In genomic region chr1:27300341-27301051, GRCh38 we compare ENCODE assay signal across 8 cellular contexts. TPM values are rescaled to one million over a fixed set of nuclear protein-coding genes. Genes with fewer than 3 reads are reported as not detected.
DNase-seq lines count a peak whose midpoint lies in the region; ATAC-seq and TF ChIP-seq lines count a peak whose summit lies in the region.

No MANE protein-coding gene starts in this region.

- intact Hi-C loops in Calu3 (cut with micrococcal nuclease; ENCODE audit: unreplicated experiment) = no loop called here

- DNase-seq in Calu3 (peak; percentile 76), NCI-H82 treated with DMSO at 0.1 percent for 48 hours (lab: John Stamatoyannopoulos, UW; ENCODE audit: unreplicated experiment) (peak; percentile 84), ecto neural progenitor cell (ENCODE audit: low spot score) (peak; percentile 85), medulla oblongata (ENCODE audit: extremely low spot score) (peak; percentile 95)
- peak; percentile 79 for DNase-seq in activated CD8-positive, alpha-beta T cell treated with anti-CD3 and anti-CD28 coated beads, Interleukin-2, amount 10 ng/mL, durations not matched to agents 7 days and 5 days
- DNase-seq in stimulated activated CD4-positive, alpha-beta T cell treated with anti-CD3 and anti-CD28 coated beads, TNF-alpha, amount 100 ng/mL, for 24 hours (ENCODE audit: low read depth in 3 of 3) = peak; percentile 56 to 68 (median 60)

- no peak overlapping the region for H3K27ac Mint-ChIP-seq in Calu3 (ENCODE audit: unreplicated experiment)
- H3K27ac Mint-ChIP-seq in activated CD8-positive, alpha-beta T cell treated with anti-CD3 and anti-CD28 coated beads, Interleukin-2, amount 10 ng/mL, durations not matched to agents 7 days and 5 days = no peak overlapping the region

- ATAC-seq in HG03442 (IDR thresholded peaks at IDR 0.05; ENCODE audit: unreplicated experiment) (peak; percentile 58), GM21390 (IDR thresholded peaks at IDR 0.05; ENCODE audit: unreplicated experiment) (no peak)
- ATAC-seq in activated CD8-positive, alpha-beta T cell treated with anti-CD3 and anti-CD28 coated beads, Interleukin-2, amount 10 ng/mL, durations not matched to agents 7 days and 5 days = peak; percentile 83

- BruUV-seq in Calu3 (replicated peaks; lab: Mats Ljungman, UMichigan) = no TSS peak

- H3K9me3 Mint-ChIP-seq in Calu3 (ENCODE audit: low read depth, unreplicated experiment) = no peaks in the 10 kb centered on the region
- no peaks in the 10 kb centered on the region for H3K9me3 Mint-ChIP-seq in activated CD8-positive, alpha-beta T cell treated with anti-CD3 and anti-CD28 coated beads, Interleukin-2, amount 10 ng/mL, durations not matched to agents 7 days and 5 days (ENCODE audit: insufficient read depth)

- no peaks in the 10 kb centered on the region for H3K4me1 Mint-ChIP-seq in Calu3 (ENCODE audit: low read depth, unreplicated experiment)
- H3K4me1 Mint-ChIP-seq in activated CD8-positive, alpha-beta T cell treated with anti-CD3 and anti-CD28 coated beads, Interleukin-2, amount 10 ng/mL, durations not matched to agents 7 days and 5 days (ENCODE audit: low read depth) = peaks cover 9% of the 10 kb centered on the region

- TF ChIP-seq CTCF in Calu3 (IDR thresholded peaks at IDR 0.05; ENCODE audit: unreplicated experiment) = peak; percentile 92

- CTCF ChIA-PET in Calu3 (lab: Charles Lee) = interaction anchor here (0.7 to 1.5 kb wide), 9 partner anchors 65 to 363 kb away, joined by 3 to 9 read pairs (median 3); partner anchors contain the start of gene MAP3K6
- CTCF ChIA-PET in activated CD8-positive, alpha-beta T cell treated with anti-CD3 and anti-CD28 coated beads, Interleukin-2, amount 10 ng/mL, durations not matched to agents 7 days and 5 days (lab: Charles Lee) = interaction anchor here (0.9 to 10.6 kb wide), 34 partner anchors 10 to 372 kb away, joined by 3 to 266 read pairs (median 5); partner anchors contain the start of genes AHDC1, GPR3, IFI6 and MAP3K6

- no peaks in the 10 kb centered on the region for H3K27me3 Mint-ChIP-seq in Calu3 (ENCODE audit: unreplicated experiment)
- H3K27me3 Mint-ChIP-seq in activated CD8-positive, alpha-beta T cell treated with anti-CD3 and anti-CD28 coated beads, Interleukin-2, amount 10 ng/mL, durations not matched to agents 7 days and 5 days (ENCODE audit: low read depth) = no peaks in the 10 kb centered on the region

- H3K4me3 Mint-ChIP-seq in Calu3 (ENCODE audit: low read depth, unreplicated experiment) = no peak overlapping the region
- H3K4me3 Mint-ChIP-seq in activated CD8-positive, alpha-beta T cell treated with anti-CD3 and anti-CD28 coated beads, Interleukin-2, amount 10 ng/mL, durations not matched to agents 7 days and 5 days = no peak overlapping the region

- POLR2A ChIA-PET in activated CD8-positive, alpha-beta T cell treated with anti-CD3 and anti-CD28 coated beads, Interleukin-2, amount 10 ng/mL, durations not matched to agents 7 days and 5 days (lab: Charles Lee) = interaction anchor here (0.6 kb wide), 2 partner anchors 159 to 296 kb away, joined by 3 to 6 read pairs; no protein-coding TSS in a partner anchor

- no peaks in the 10 kb centered on the region for H3K36me3 Mint-ChIP-seq in Calu3 (ENCODE audit: insufficient read depth, unreplicated experiment)
- no peaks in the 10 kb centered on the region for H3K36me3 Mint-ChIP-seq in activated CD8-positive, alpha-beta T cell treated with anti-CD3 and anti-CD28 coated beads, Interleukin-2, amount 10 ng/mL, durations not matched to agents 7 days and 5 days (ENCODE audit: low read depth)

RNA-seq across cellular contexts. Expression of gene TMEM222, which starts 21.5 kb away (rescaled TPM):
- 30.4 and 32.6 TPM in 2 replicates for total RNA-seq in Calu3 (2022)
- 10 to 100 TPM; 35.2 to 38.5 TPM for total RNA-seq in activated CD8-positive, alpha-beta T cell treated with anti-CD3 and anti-CD28 coated beads, Interleukin-2, amount 10 ng/mL, durations not matched to agents 7 days and 5 days

RNA-seq across cellular contexts. Expression of gene SYTL1, which starts 41.3 kb away (rescaled TPM):
- total RNA-seq in Calu3 (2022) = 15.0 and 16.5 TPM in 2 replicates
- total RNA-seq in activated CD8-positive, alpha-beta T cell treated with anti-CD3 and anti-CD28 coated beads, Interleukin-2, amount 10 ng/mL, durations not matched to agents 7 days and 5 days = 10 to 100 TPM; 81.0 to 83.1 TPM
